ENCODE assay signal across 9 cellular contexts in genomic region chr5:116572375-116573278, GRCh38. TPM values are rescaled to one million over a fixed set of nuclear protein-coding genes. Genes with fewer than 3 reads are reported as not detected.
DNase-seq lines count a peak whose midpoint lies in the region; ATAC-seq, FAIRE-seq and TF ChIP-seq lines count a peak whose summit lies in the region.
"Had no signal": no experiment of that assay in that cellular context is flagged by ENCODE, and none has a peak within 500 bp of the region (broad histone marks: within the 10 kb centered on the region; RNA-seq: fewer than 3 reads in every experiment).

No MANE protein-coding gene starts in this region.

- H3K36me3 Mint-ChIP-seq in GM23338 (ENCODE audit: low read depth): peaks cover 42% of the 10 kb centered on the region

- no peaks in the 10 kb centered on the region; the same call in 1 of the 2 replicates for H3K36me3 ChIP-seq in GM23338 (ENCODE audit: insufficient read depth)
- H3K36me3 ChIP-seq in pancreas: no peaks in the 10 kb centered on the region

- CTCF ChIA-PET in GM10248 (lab: Yijun Ruan, JAX): interaction anchor here (1.5 kb wide), 1 partner anchor 9 kb away, joined by 5 read pairs; no protein-coding TSS in a partner anchor

- H3K4me1 Mint-ChIP-seq in GM23338: peaks cover 41% of the 10 kb centered on the region

- peak overlapping the region; percentile 98 for H3K4me3 ChIP-seq in GM23338
- H3K4me3 ChIP-seq in pancreas: peak overlapping the region; percentile 44 to 56 (median 50)

- H3K79me2 ChIP-seq in GM23338 (replicated peaks; ENCODE audit: insufficient read depth): peaks cover 80% of the 10 kb centered on the region

- peaks cover 7% of the 10 kb centered on the region for H3F3A ChIP-seq in GM23338 (replicated peaks; ENCODE audit: low read depth)

- no peaks in the 10 kb centered on the region for H3K9me2 ChIP-seq in GM23338 (ENCODE audit: insufficient read depth)

- H3K27me3 ChIP-seq in GM23338 (ENCODE audit: insufficient read depth) (no peaks in the 10 kb centered on the region), pancreas (no peaks in the 10 kb centered on the region)

- intact Hi-C loops in cardiac septum (cut with DNase I) (loop anchor here (5.0 kb wide), 1 partner anchor 435 kb away; no protein-coding TSS in a partner anchor), pancreas (cut with DNase I) (no loop called here)

- TF ChIP-seq CTCF in GM23338 (conservative IDR thresholded peaks at IDR 0.05; ENCODE audit: low read depth in 2 of 2) (no peak), pancreas (IDR thresholded peaks at IDR 0.05) (no peak), GM10248 (IDR thresholded peaks at IDR 0.05; ENCODE audit: control extremely low read depth, extremely low read depth, low read depth, missing control alignments) (no peak)

- H3K9me3 ChIP-seq in pancreas: no peaks in the 10 kb centered on the region

- H3K4me2 ChIP-seq in GM23338: peak overlapping the region; percentile 90

- peak; percentile 56 for DNase-seq in GM23338 (ENCODE audit: low spot score)
- DNase-seq in SW480 (ENCODE audit: low spot score): peak; percentile 64
- DNase-seq in cardiac septum (ENCODE audit: low spot score): peak; percentile 76
- DNase-seq in pancreas: peak; percentile 68 to 88 (median 74)
- no peak for DNase-seq in GM10248 (ENCODE audit: extremely low spot score)
- DNase-seq in KG1 (lab: John Stamatoyannopoulos, UW): no peak

- peak overlapping the region; percentile 94 for H3K27ac Mint-ChIP-seq in GM23338

- H3K27me3 Mint-ChIP-seq in GM23338 (ENCODE audit: insufficient read depth, low read depth, poor library complexity): peaks cover 13% of the 10 kb centered on the region

- WGBS in pancreas, 2 donors: 1% methylated on average over 44 to 54 of the region's 54 CpGs

- POLR2A ChIA-PET in GM10248 (lab: Yijun Ruan, JAX): no interaction called here

- H3K4me1 ChIP-seq in GM23338 (ENCODE audit: insufficient read depth): peaks cover 46% of the 10 kb centered on the region
- no peaks in the 10 kb centered on the region for H3K4me1 ChIP-seq in pancreas

- H3K27ac ChIP-seq in GM23338 (ENCODE audit: low read depth) (peak overlapping the region; percentile 60; the same call in 1 of the 2 replicates), pancreas (peak overlapping the region; percentile 40 to 80 (median 72))

- no peak overlapping the region for H2AFZ ChIP-seq in GM23338

- H3K9me3 Mint-ChIP-seq in GM23338: no peaks in the 10 kb centered on the region; the same call in 2 of the 3 replicates

- H4K20me1 ChIP-seq in GM23338 (replicated peaks; ENCODE audit: insufficient read depth): peaks cover 46% of the 10 kb centered on the region

- H3K4me3 Mint-ChIP-seq in GM23338: peak overlapping the region; percentile 99

- ATAC-seq in GM23338 (peak; percentile 7), pancreas (peak; percentile 35 to 54 (median 44)), GM19452 (IDR thresholded peaks at IDR 0.05; ENCODE audit: unreplicated experiment) (no peak), GM21367 (IDR thresholded peaks at IDR 0.05; ENCODE audit: unreplicated experiment) (no peak)

- no peak for FAIRE-seq in pancreas (lab: Jason Lieb, UNC)

TF ChIP-seq in GM23338, 12 proteins besides CTCF, POLR2A, EP300 and RAD21:
- TF ChIP-seq CREB1 (CRISPR knock-in tag; IDR thresholded peaks at IDR 0.05; ENCODE audit: low read depth) (no peak), POLR2AphosphoS5 (IDR thresholded peaks at IDR 0.05; ENCODE audit: low read depth) (peak; percentile 45)

RNA-seq across cellular contexts. Expression of gene SEMA6A, which starts 2.0 kb away (rescaled TPM):
- total RNA-seq in GM23338 (2014; rRNA removed; shearing (Covaris generic)): 355 and 400 TPM in 2 replicates
- polyA plus RNA-seq in GM23338 (2016; fragmentation: Nextera tagmentation; extraction: Ambion mirVana) (220 and 233 TPM in 2 replicates), pancreas (10 to 100 TPM in 1 of 2 donors, 1 to 10 TPM in 1; 8.9 to 12.2 TPM)
- total RNA-seq in cardiac septum (4.5 TPM), pancreas (10 to 100 TPM in 5 of 6 donors, 1 to 10 TPM in 1; 9.2 to 24.5 (median 15.8) TPM)
- total RNA-seq: M059J had no signal

Comparison
In these comparisons a context has a peak if more than half of its experiments do, and no peak if none do; other contexts are left out.
1. ATAC-seq: peak in GM23338 (single experiment) and pancreas (4 of 4); none in GM19452 (single experiment) and GM21367 (single experiment).
2. DNase-seq: peak in GM23338 (single experiment), SW480 (single experiment), cardiac septum (single experiment) and pancreas (6 of 6); none in GM10248 (single experiment) and KG1 (single experiment).
3. RNA of gene SEMA6A, which starts 2.0 kb away (total RNA-seq): 355 to 400 TPM in GM23338; 9.2 to 24.5 TPM in pancreas and 4.5 TPM in cardiac septum (single experiment); every median in the first group is over 10 times any median in the second.